ENCODE assay signal across 24 cellular contexts in genomic region chr5:179325296-179326031, GRCh38. TPM values are rescaled to one million over a fixed set of nuclear protein-coding genes. Genes with fewer than 3 reads are reported as not detected.
DNase-seq lines count a peak whose midpoint lies in the region; ATAC-seq, FAIRE-seq and TF ChIP-seq lines count a peak whose summit lies in the region.
"Had no signal": no experiment of that assay in that cellular context is flagged by ENCODE, and none has a peak within 500 bp of the region (broad histone marks: within the 10 kb centered on the region; RNA-seq: fewer than 3 reads in every experiment).

No MANE protein-coding gene starts in this region.

- H3K27ac Mint-ChIP-seq in MCF 10A (ENCODE audit: low read depth, unreplicated experiment), result no peak overlapping the region
- H3K27ac Mint-ChIP-seq: activated CD4-positive, alpha-beta T cell treated with anti-CD3 and anti-CD28 coated beads, Interleukin-2, amount 10 ng/mL, durations not matched to agents 7 days and 5 days; activated naive CD8-positive, alpha-beta T cell treated with anti-CD3 and anti-CD28 coated beads, Interleukin-2, amount 50 U/mL, for 24 hours; immature natural killer cell; memory B cell; naive thymus-derived CD4-positive, alpha-beta T cell; stimulated activated memory B cell treated with anti-CD40 and anti-IgM and Interleukin-4, amounts not matched to agents 10 μg/mL and 1 μg/mL and 100 μg/mL, for 72 hours had no signal

- TF ChIP-seq CTCF in breast epithelium (IDR thresholded peaks at IDR 0.05) (no peak), MCF 10A (IDR thresholded peaks at IDR 0.05; ENCODE audit: unreplicated experiment) (no peak), heart left ventricle (IDR thresholded peaks at IDR 0.05) (no peak), omental fat pad (IDR thresholded peaks at IDR 0.05) (no peak), uterus (IDR thresholded peaks at IDR 0.05) (no peak)

- intact Hi-C loops in breast epithelium (cut with DNase I; ENCODE audit: low total_unique reads) (loop anchor here (5.0 kb wide), 2 partner anchors 113 to 477 kb away; no protein-coding TSS in a partner anchor), MCF 10A (cut with micrococcal nuclease) (no loop called here), heart left ventricle (cut with DNase I) (no loop called here), uterus (cut with DNase I; ENCODE audit: low total_unique reads) (no loop called here)

- DNase-seq in breast epithelium (ENCODE audit: low spot score in 2 of 2) (peak in 1 of 2 donors; percentile 36), MCF 10A (ENCODE audit: unreplicated experiment) (no peak), heart left ventricle (peak in 4 of 5 donors; percentile 21 to 63 (median 34)), omental fat pad (ENCODE audit: low spot score) (no peak), uterus (no peak), DMS 273 (lab: John Stamatoyannopoulos, UW; ENCODE audit: unreplicated experiment) (no peak), left lobe of liver (ENCODE audit: low spot score) (no peak), H54 (ENCODE audit: insufficient read length, low spot score) (no peak)
- DNase-seq: activated CD4-positive, alpha-beta T cell treated with anti-CD3 and anti-CD28 coated beads, Interleukin-2, amount 10 ng/mL, durations not matched to agents 7 days and 5 days; activated CD8-positive, alpha-beta memory T cell treated with anti-CD3 and anti-CD28 coated beads, Interleukin-2, amount 50 U/mL, for 4 hours; activated effector memory CD4-positive, alpha-beta T cell treated with Interleukin-2 at 50 U/mL for 16 hours; activated naive CD8-positive, alpha-beta T cell treated with anti-CD3 and anti-CD28 coated beads, Interleukin-2, amount 50 U/mL, for 24 hours; BE2C; immature natural killer cell; Kasumi-1; naive thymus-derived CD4-positive, alpha-beta T cell; NCI-H1105 treated with DMSO at 0.1 percent for 48 hours; NCI-H524 treated with DMSO at 0.1 percent for 48 hours had no signal

- ATAC-seq in heart left ventricle, result peak in 2 of 4 donors; percentile 10 to 31
- ATAC-seq in omental fat pad (ENCODE audit: low FRiP score), result peak; percentile 19
- ATAC-seq in left lobe of liver, result no peak
- ATAC-seq: activated naive CD8-positive, alpha-beta T cell treated with anti-CD3 and anti-CD28 coated beads, Interleukin-2, amount 50 U/mL, for 24 hours; naive thymus-derived CD4-positive, alpha-beta T cell; stimulated activated memory B cell treated with anti-CD40 and anti-IgM and Interleukin-4, amounts not matched to agents 10 μg/mL and 1 μg/mL and 100 μg/mL, for 72 hours had no signal

- no TSS peak for BruUV-seq in MCF 10A (replicated peaks; lab: Mats Ljungman, UMichigan)

- no peaks in the 10 kb centered on the region for H3K36me3 ChIP-seq in breast epithelium
- H3K36me3 ChIP-seq in heart left ventricle, result no peaks in the 10 kb centered on the region
- no peaks in the 10 kb centered on the region for H3K36me3 ChIP-seq in uterus
- H3K36me3 ChIP-seq: BE2C, cardiac muscle cell, tibial nerve had no signal

- POLR2A ChIA-PET in MCF 10A (lab: Yijun Ruan, JAX), result no interaction called here

- FAIRE-seq in H54 (lab: Jason Lieb, UNC), result no peak

- WGBS in heart left ventricle, 4 donors, result 83 to 90% (median 84%) methylated on average over 20 to 28 of the region's 28 CpGs

- no peaks in the 10 kb centered on the region for H3K27me3 Mint-ChIP-seq in MCF 10A (ENCODE audit: insufficient read depth, unreplicated experiment)
- H3K27me3 Mint-ChIP-seq: activated CD4-positive, alpha-beta T cell treated with anti-CD3 and anti-CD28 coated beads, Interleukin-2, amount 10 ng/mL, durations not matched to agents 7 days and 5 days had no signal

- H3K4me1 Mint-ChIP-seq in MCF 10A (ENCODE audit: insufficient read depth, unreplicated experiment), result no peaks in the 10 kb centered on the region
- H3K4me1 Mint-ChIP-seq: activated CD4-positive, alpha-beta T cell treated with anti-CD3 and anti-CD28 coated beads, Interleukin-2, amount 10 ng/mL, durations not matched to agents 7 days and 5 days; activated naive CD8-positive, alpha-beta T cell treated with anti-CD3 and anti-CD28 coated beads, Interleukin-2, amount 50 U/mL, for 24 hours; immature natural killer cell; memory B cell; naive thymus-derived CD4-positive, alpha-beta T cell; stimulated activated memory B cell treated with anti-CD40 and anti-IgM and Interleukin-4, amounts not matched to agents 10 μg/mL and 1 μg/mL and 100 μg/mL, for 72 hours had no signal

- H3K4me1 ChIP-seq in breast epithelium (peaks cover 0 to 4% of the 10 kb centered on the region in 2 donors), heart left ventricle (peaks cover 0 to 14% (median 0%) of the 10 kb centered on the region in 12 donors), uterus (no peaks in the 10 kb centered on the region)
- H3K4me1 ChIP-seq: BE2C had no signal

- H3K36me3 Mint-ChIP-seq in MCF 10A (ENCODE audit: insufficient read depth, unreplicated experiment), result no peaks in the 10 kb centered on the region
- H3K36me3 Mint-ChIP-seq: immature natural killer cell; naive thymus-derived CD4-positive, alpha-beta T cell; stimulated activated memory B cell treated with anti-CD40 and anti-IgM and Interleukin-4, amounts not matched to agents 10 μg/mL and 1 μg/mL and 100 μg/mL, for 72 hours had no signal

- TF ChIP-seq POLR2A in breast epithelium (IDR thresholded peaks at IDR 0.05), result no peak
- no peak for TF ChIP-seq POLR2A in heart left ventricle (IDR thresholded peaks at IDR 0.05)
- TF ChIP-seq POLR2A in uterus (IDR thresholded peaks at IDR 0.05), result no peak
- TF ChIP-seq POLR2A in H54 (IDR thresholded peaks at IDR 0.05; ENCODE audit: low read depth, low read length), result no peak

- H3K9me3 ChIP-seq in breast epithelium (no peaks in the 10 kb centered on the region), heart left ventricle (no peaks in the 10 kb centered on the region), uterus (no peaks in the 10 kb centered on the region)
- H3K9me3 ChIP-seq: BE2C, tibial nerve had no signal

- CTCF ChIA-PET in MCF 10A (lab: Yijun Ruan, JAX), result interaction anchor here (0.6 kb wide), 2 partner anchors 40 to 47 kb away, joined by 4 read pairs; no protein-coding TSS in a partner anchor

- H3K9me3 Mint-ChIP-seq in MCF 10A (ENCODE audit: unreplicated experiment), result no peaks in the 10 kb centered on the region
- H3K9me3 Mint-ChIP-seq: activated CD4-positive, alpha-beta T cell treated with anti-CD3 and anti-CD28 coated beads, Interleukin-2, amount 10 ng/mL, durations not matched to agents 7 days and 5 days; activated naive CD8-positive, alpha-beta T cell treated with anti-CD3 and anti-CD28 coated beads, Interleukin-2, amount 50 U/mL, for 24 hours; immature natural killer cell; naive thymus-derived CD4-positive, alpha-beta T cell; stimulated activated memory B cell treated with anti-CD40 and anti-IgM and Interleukin-4, amounts not matched to agents 10 μg/mL and 1 μg/mL and 100 μg/mL, for 72 hours had no signal

- no peak overlapping the region for H3K4me3 Mint-ChIP-seq in MCF 10A (ENCODE audit: unreplicated experiment)
- H3K4me3 Mint-ChIP-seq: activated CD4-positive, alpha-beta T cell treated with anti-CD3 and anti-CD28 coated beads, Interleukin-2, amount 10 ng/mL, durations not matched to agents 7 days and 5 days; activated naive CD8-positive, alpha-beta T cell treated with anti-CD3 and anti-CD28 coated beads, Interleukin-2, amount 50 U/mL, for 24 hours; immature natural killer cell; memory B cell; naive thymus-derived CD4-positive, alpha-beta T cell; stimulated activated memory B cell treated with anti-CD40 and anti-IgM and Interleukin-4, amounts not matched to agents 10 μg/mL and 1 μg/mL and 100 μg/mL, for 72 hours had no signal

- H3K27ac ChIP-seq in breast epithelium (peak overlapping the region; percentile 87 to 92), heart left ventricle (peak overlapping the region in 4 of 12 donors; percentile 26 to 57 (median 29)), uterus (peak overlapping the region; percentile 82 to 87)
- H3K27ac ChIP-seq: 22Rv1, cardiac muscle cell had no signal

- H3K27me3 ChIP-seq in breast epithelium, result no peaks in the 10 kb centered on the region
- H3K27me3 ChIP-seq in heart left ventricle, result peaks cover 0 to 4% (median 0%) of the 10 kb centered on the region in 9 donors
- H3K27me3 ChIP-seq in uterus, result no peaks in the 10 kb centered on the region
- H3K27me3 ChIP-seq: BE2C, tibial nerve had no signal

- H3K4me3 ChIP-seq in breast epithelium, result peak overlapping the region; percentile 4 to 26 (median 25)
- H3K4me3 ChIP-seq in heart left ventricle, result no peak overlapping the region
- no peak overlapping the region for H3K4me3 ChIP-seq in uterus
- H3K4me3 ChIP-seq: cardiac muscle cell, tibial nerve had no signal

RNA-seq across cellular contexts. Expression of gene ADAMTS2, which starts 19.8 kb away (rescaled TPM):
- total RNA-seq in breast epithelium, result 10 to 100 TPM; 11.3 to 51.8 (median 19.7) TPM
- 0.17 TPM in 1 of 2 replicates, not detected in the other for total RNA-seq in MCF 10A (2022)
- total RNA-seq in heart left ventricle, result 10 to 100 TPM in 2 of 9 donors, 1 to 10 TPM in 7; 1.1 to 23.0 (median 5.5) TPM
- 1 to 10 TPM; 1.8 to 6.8 TPM for polyA plus RNA-seq in heart left ventricle
- total RNA-seq in omental fat pad, result 10 to 100 TPM; 39.5 to 61.9 (median 56.4) TPM
- 10 to 100 TPM in 3 of 4 donors, 1 to 10 TPM in 1; 4.1 to 97.1 (median 40.3) TPM for total RNA-seq in uterus
- 11.9 TPM for total RNA-seq in left lobe of liver
- total RNA-seq: activated CD4-positive, alpha-beta T cell treated with anti-CD3 and anti-CD28 coated beads, Interleukin-2, amount 10 ng/mL, durations not matched to agents 7 days and 5 days; naive thymus-derived CD4-positive, alpha-beta T cell; pulmonary artery endothelial cell had no signal
- polyA plus RNA-seq: naive thymus-derived CD4-positive, alpha-beta T cell had no signal

Comparison
In these comparisons a context has a peak if more than half of its experiments do, and no peak if none do; other contexts are left out.
1. DNase-seq: peak in heart left ventricle (4 of 5); none in MCF 10A (single experiment), omental fat pad (single experiment), uterus (0 of 2), DMS 273 (single experiment), left lobe of liver (single experiment) and H54 (single experiment).
2. H3K4me3 ChIP-seq: peak in breast epithelium (3 of 3); none in heart left ventricle (0 of 12) and uterus (0 of 2).